ENCODE assay signal across 9 cellular contexts in the genomic region with DNA sequence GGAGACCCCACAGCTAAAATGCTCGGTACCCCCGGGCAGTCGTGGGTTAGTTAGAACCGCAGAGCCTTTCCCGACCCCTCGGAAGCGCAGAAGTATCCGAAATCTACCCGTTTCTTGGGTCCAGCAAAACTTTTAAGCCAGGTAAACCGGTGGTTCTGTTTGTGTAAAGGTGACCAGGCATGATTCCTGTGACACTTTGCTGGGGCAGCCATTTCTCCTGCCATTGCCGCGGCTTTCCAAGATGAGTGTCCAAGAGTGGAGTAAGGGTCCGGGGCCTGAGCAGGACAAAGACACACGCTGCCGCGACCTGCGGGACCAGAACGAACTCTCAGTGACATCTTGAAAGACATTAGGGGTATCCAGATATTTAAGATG. TPM values are rescaled to one million over a fixed set of nuclear protein-coding genes. Genes with fewer than 3 reads are reported as not detected.
DNase-seq lines count a peak whose midpoint lies in the region; ATAC-seq lines count a peak whose summit lies in the region.
"Had no signal": no experiment of that assay in that cellular context is flagged by ENCODE, and none has a peak within 500 bp of the region (broad histone marks: within the 10 kb centered on the region; RNA-seq: fewer than 3 reads in every experiment).

No MANE protein-coding gene starts in this region.

- peaks cover 18% of the 10 kb centered on the region for H3K36me3 Mint-ChIP-seq in T-helper 1 cell treated with Interleukin-12 subunit alpha and Interleukin-12 subunit beta and Interleukin-4 antibody, amounts not matched to agents 30 μg/mL and 1 μg/mL, for 36 hours (ENCODE audit: low read depth)
- peaks cover 21% of the 10 kb centered on the region for H3K36me3 Mint-ChIP-seq in activated CD8-positive, alpha-beta T cell treated with anti-CD3 and anti-CD28 coated beads, Interleukin-2, amount 10 ng/mL, durations not matched to agents 7 days and 5 days (ENCODE audit: low read depth)

- POLR2A ChIA-PET in activated CD8-positive, alpha-beta T cell treated with anti-CD3 and anti-CD28 coated beads, Interleukin-2, amount 10 ng/mL, durations not matched to agents 7 days and 5 days (lab: Charles Lee) = no interaction called here

- no peak overlapping the region for H3K27ac Mint-ChIP-seq in T-helper 1 cell treated with Interleukin-12 subunit alpha and Interleukin-12 subunit beta and Interleukin-4 antibody, amounts not matched to agents 30 μg/mL and 1 μg/mL, for 36 hours
- no peak overlapping the region for H3K27ac Mint-ChIP-seq in activated CD8-positive, alpha-beta T cell treated with anti-CD3 and anti-CD28 coated beads, Interleukin-2, amount 10 ng/mL, durations not matched to agents 7 days and 5 days
- H3K27ac Mint-ChIP-seq in stimulated activated naive CD8-positive, alpha-beta T cell treated with anti-CD3 and anti-CD28 coated beads, Interleukin-15, amount 100 ng/mL, for 72 hours = peak overlapping the region in 1 of 2 donors; percentile 12

- peaks cover 12% of the 10 kb centered on the region; the same call in 1 of the 2 replicates for H3K27me3 ChIP-seq in iPS-20b (ENCODE audit: insufficient read depth, low read length)

- peaks cover 5% of the 10 kb centered on the region for H3K4me1 Mint-ChIP-seq in T-helper 1 cell treated with Interleukin-12 subunit alpha and Interleukin-12 subunit beta and Interleukin-4 antibody, amounts not matched to agents 30 μg/mL and 1 μg/mL, for 36 hours (ENCODE audit: low read depth)
- peaks cover 5% of the 10 kb centered on the region for H3K4me1 Mint-ChIP-seq in activated CD8-positive, alpha-beta T cell treated with anti-CD3 and anti-CD28 coated beads, Interleukin-2, amount 10 ng/mL, durations not matched to agents 7 days and 5 days (ENCODE audit: low read depth)
- peaks cover 6% of the 10 kb centered on the region for H3K4me1 Mint-ChIP-seq in stimulated activated naive CD8-positive, alpha-beta T cell treated with anti-CD3 and anti-CD28 coated beads, Interleukin-15, amount 100 ng/mL, for 72 hours

- ATAC-seq in activated CD8-positive, alpha-beta T cell treated with anti-CD3 and anti-CD28 coated beads, Interleukin-2, amount 10 ng/mL, durations not matched to agents 7 days and 5 days = no peak
- no peak for ATAC-seq in stimulated activated naive CD8-positive, alpha-beta T cell treated with anti-CD3 and anti-CD28 coated beads, Interleukin-15, amount 100 ng/mL, for 72 hours
- no peak for ATAC-seq in GM18519 (IDR thresholded peaks at IDR 0.05; ENCODE audit: low FRiP score, unreplicated experiment)

- peak overlapping the region; percentile 79 for H3K4me3 ChIP-seq in iPS-20b (ENCODE audit: low read length)

- CTCF ChIA-PET in activated CD8-positive, alpha-beta T cell treated with anti-CD3 and anti-CD28 coated beads, Interleukin-2, amount 10 ng/mL, durations not matched to agents 7 days and 5 days (lab: Charles Lee) = no interaction called here

- DNase-seq in T-helper 1 cell = no peak
- DNase-seq in activated CD8-positive, alpha-beta T cell treated with anti-CD3 and anti-CD28 coated beads, Interleukin-2, amount 10 ng/mL, durations not matched to agents 7 days and 5 days = no peak
- DNase-seq in stimulated activated naive CD8-positive, alpha-beta T cell treated with anti-CD3 and anti-CD28 coated beads, Interleukin-15, amount 100 ng/mL, for 72 hours = no peak
- DNase-seq in RKO (ENCODE audit: low spot score) = no peak
- no peak for DNase-seq in NCI-H1092 treated with DMSO at 0.1 percent for 48 hours (lab: John Stamatoyannopoulos, UW)

- no peak overlapping the region for H3K27ac ChIP-seq in iPS-20b (ENCODE audit: low read length)

- peak overlapping the region; percentile 92 for H3K9ac ChIP-seq in iPS-20b (ENCODE audit: low read depth, low read length)

- H3K36me3 ChIP-seq in iPS-20b (ENCODE audit: insufficient read depth, low read depth, low read length) = peaks cover 32% of the 10 kb centered on the region

- H3K9me3 Mint-ChIP-seq in T-helper 1 cell treated with Interleukin-12 subunit alpha and Interleukin-12 subunit beta and Interleukin-4 antibody, amounts not matched to agents 30 μg/mL and 1 μg/mL, for 36 hours = no peaks in the 10 kb centered on the region
- H3K9me3 Mint-ChIP-seq in activated CD8-positive, alpha-beta T cell treated with anti-CD3 and anti-CD28 coated beads, Interleukin-2, amount 10 ng/mL, durations not matched to agents 7 days and 5 days (ENCODE audit: insufficient read depth) = no peaks in the 10 kb centered on the region
- H3K9me3 Mint-ChIP-seq in stimulated activated naive CD8-positive, alpha-beta T cell treated with anti-CD3 and anti-CD28 coated beads, Interleukin-15, amount 100 ng/mL, for 72 hours = no peaks in the 10 kb centered on the region

- H3K4me3 Mint-ChIP-seq in T-helper 1 cell treated with Interleukin-12 subunit alpha and Interleukin-12 subunit beta and Interleukin-4 antibody, amounts not matched to agents 30 μg/mL and 1 μg/mL, for 36 hours = peak overlapping the region; percentile 12
- peak overlapping the region; percentile 35 for H3K4me3 Mint-ChIP-seq in activated CD8-positive, alpha-beta T cell treated with anti-CD3 and anti-CD28 coated beads, Interleukin-2, amount 10 ng/mL, durations not matched to agents 7 days and 5 days
- H3K4me3 Mint-ChIP-seq in stimulated activated naive CD8-positive, alpha-beta T cell treated with anti-CD3 and anti-CD28 coated beads, Interleukin-15, amount 100 ng/mL, for 72 hours = peak overlapping the region; percentile 41 to 68

- peaks cover 3% of the 10 kb centered on the region; the same call in 1 of the 2 replicates for H3K4me1 ChIP-seq in iPS-20b (ENCODE audit: insufficient read depth, low read length)

- H3K27me3 Mint-ChIP-seq in T-helper 1 cell treated with Interleukin-12 subunit alpha and Interleukin-12 subunit beta and Interleukin-4 antibody, amounts not matched to agents 30 μg/mL and 1 μg/mL, for 36 hours (ENCODE audit: low read depth) = peaks cover 9% of the 10 kb centered on the region
- no peaks in the 10 kb centered on the region for H3K27me3 Mint-ChIP-seq in activated CD8-positive, alpha-beta T cell treated with anti-CD3 and anti-CD28 coated beads, Interleukin-2, amount 10 ng/mL, durations not matched to agents 7 days and 5 days (ENCODE audit: low read depth)
- H3K27me3 Mint-ChIP-seq in stimulated activated naive CD8-positive, alpha-beta T cell treated with anti-CD3 and anti-CD28 coated beads, Interleukin-15, amount 100 ng/mL, for 72 hours = no peaks in the 10 kb centered on the region

- no peaks in the 10 kb centered on the region for H3K9me3 ChIP-seq in iPS-20b (ENCODE audit: insufficient read depth, low read depth, low read length)

RNA-seq across cellular contexts. Expression of gene MARVELD2, which starts 0.7 kb away (rescaled TPM):
- under 1 TPM; 0.18 to 0.26 TPM for total RNA-seq in activated CD8-positive, alpha-beta T cell treated with anti-CD3 and anti-CD28 coated beads, Interleukin-2, amount 10 ng/mL, durations not matched to agents 7 days and 5 days
- total RNA-seq: LHCN-M2 had no signal

RNA-seq across cellular contexts. Expression of gene RAD17, which starts 46.0 kb away (rescaled TPM):
- 10 to 100 TPM; 22.6 TPM for total RNA-seq in activated CD8-positive, alpha-beta T cell treated with anti-CD3 and anti-CD28 coated beads, Interleukin-2, amount 10 ng/mL, durations not matched to agents 7 days and 5 days

RNA-seq across cellular contexts. Expression of gene AK6, which starts 46.3 kb away (rescaled TPM):
- total RNA-seq in activated CD8-positive, alpha-beta T cell treated with anti-CD3 and anti-CD28 coated beads, Interleukin-2, amount 10 ng/mL, durations not matched to agents 7 days and 5 days = 10 to 100 TPM; 36.8 to 39.7 TPM

RNA-seq across cellular contexts. Expression of gene TAF9, which starts 46.3 kb away (rescaled TPM):
- total RNA-seq in activated CD8-positive, alpha-beta T cell treated with anti-CD3 and anti-CD28 coated beads, Interleukin-2, amount 10 ng/mL, durations not matched to agents 7 days and 5 days = 10 to 100 TPM; 52.0 to 52.8 TPM
